In the genomic region with DNA sequence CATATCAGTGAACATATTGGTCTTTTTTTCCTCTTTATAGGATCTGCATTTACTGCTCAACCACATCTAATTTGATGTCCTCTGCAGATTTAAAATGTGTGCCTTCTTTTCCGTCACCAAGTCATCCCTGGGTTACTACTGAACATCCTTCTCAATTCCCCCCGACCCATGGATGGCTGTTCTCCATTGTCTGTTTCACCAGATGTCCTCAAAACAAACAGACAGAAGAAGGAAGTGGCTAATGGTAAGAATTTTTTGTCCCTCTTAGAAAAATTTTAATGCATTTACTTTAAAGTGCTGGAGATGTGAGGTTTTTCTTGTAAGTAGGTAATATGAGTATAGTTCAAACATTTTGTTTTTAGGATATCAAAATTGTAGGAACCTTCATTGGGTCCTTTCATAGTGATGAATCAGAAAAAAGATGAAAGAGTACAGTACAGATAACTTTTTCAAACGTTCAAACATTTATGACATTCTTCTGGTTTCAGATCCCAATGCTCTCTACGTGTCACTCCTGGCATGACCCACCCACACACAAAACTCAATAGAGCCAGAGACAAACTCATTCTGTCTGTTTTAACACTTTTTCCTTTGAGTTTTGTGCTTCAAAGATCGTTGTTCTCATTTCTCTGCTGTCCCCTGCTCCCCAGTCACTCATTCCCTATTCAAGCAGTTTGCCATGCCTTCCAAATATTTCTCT, we compare ENCODE assay signal across 22 cellular contexts.
"Had no signal": no experiment of that assay in that cellular context is flagged by ENCODE, and none has a peak within 500 bp of the region (broad histone marks: within the 10 kb centered on the region; RNA-seq: fewer than 3 reads in every experiment).

No MANE protein-coding gene starts in this region.

- H3K4me3 ChIP-seq: Peyer's patch had no signal

- H3K36me3 ChIP-seq: Peyer's patch had no signal

- H3K27me3 ChIP-seq: Peyer's patch had no signal

- H3K9me3 ChIP-seq: Peyer's patch had no signal

- DNase-seq: activated CD4-positive, alpha-beta memory T cell treated with anti-CD3 and anti-CD28 coated beads for 36 hours; activated CD4-positive, alpha-beta T cell treated with anti-CD3 and anti-CD28 coated beads, Interleukin-2, amount 10 ng/mL, durations not matched to agents 7 days and 5 days; activated CD4-positive, CD25-positive, alpha-beta regulatory T cell; activated CD8-positive, alpha-beta memory T cell treated with anti-CD3 and anti-CD28 coated beads for 24 hours; activated effector memory CD4-positive, alpha-beta T cell treated with anti-CD3 and anti-CD28 coated beads, Interleukin-2, amount 50 U/mL, for 16 hours; activated naive CD4-positive, alpha-beta T cell treated with anti-CD3 and anti-CD28 coated beads for 36 hours; activated T-cell treated with anti-CD3 and anti-CD28 coated beads, Interleukin-2, amount 50 U/mL, for 4 hours; amygdala; MM.1S; NCI-H1092 treated with DMSO at 0.1 percent for 48 hours; NCI-H1417 treated with DMSO at 0.1 percent for 48 hours; NCI-H1694 treated with DMSO at 0.1 percent for 48 hours; NCI-H2081; NCI-H510A treated with DMSO at 0.1 percent for 48 hours; NCI-H69; NK-92 treated with Interleukin-12 subunit alpha and Interleukin-12 subunit beta, amount 100 ng/mL, for 24 hours; Peyer's patch; Right ventricle myocardium superior; T-helper 17 cell; T-helper 9 cell had no signal

- H3K27ac ChIP-seq: Peyer's patch, RWPE1, VCaP had no signal

- H3K4me1 ChIP-seq: Peyer's patch had no signal
